ENCODE assay signal across 8 cellular contexts in the genomic region with DNA sequence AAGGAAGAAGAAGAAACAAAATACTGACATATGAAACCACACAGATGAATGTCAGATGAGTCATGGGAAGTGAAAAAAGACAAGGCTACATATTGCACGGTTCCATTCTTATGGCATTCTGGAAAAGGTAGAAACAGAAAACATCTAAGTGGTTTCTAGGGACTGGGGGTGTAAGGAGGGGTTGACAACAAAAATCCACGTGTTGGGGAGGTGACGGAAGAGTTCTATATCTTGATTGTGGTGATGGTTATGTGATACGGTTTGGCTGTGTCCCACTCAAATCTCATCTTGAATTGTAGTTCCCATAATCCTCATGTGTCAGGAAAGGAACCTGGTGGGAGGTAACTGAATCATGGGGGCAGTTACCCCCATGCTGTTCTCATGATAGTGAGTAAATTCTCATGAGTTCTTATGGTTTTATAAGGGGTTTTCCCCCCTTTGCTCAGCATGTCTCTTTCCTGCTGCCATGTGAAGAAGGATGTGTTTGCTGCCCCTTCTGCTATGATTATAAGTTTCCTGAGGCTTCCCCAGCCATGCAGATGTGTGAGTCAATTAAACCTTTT. TPM values are rescaled to one million over a fixed set of nuclear protein-coding genes. Genes with fewer than 3 reads are reported as not detected.
DNase-seq lines count a peak whose midpoint lies in the region; ATAC-seq and TF ChIP-seq lines count a peak whose summit lies in the region.

No MANE protein-coding gene starts in this region.

- no peaks in the 10 kb centered on the region for H3K9me2 ChIP-seq in Karpas-422 (replicated peaks; ENCODE audit: insufficient read depth, low read length)

- H2AFZ ChIP-seq in Karpas-422 (ENCODE audit: low read length) (no peak overlapping the region), neural progenitor cell (replicated peaks) (no peak overlapping the region)

- peak; percentile 20 for ATAC-seq in activated CD8-positive, alpha-beta T cell treated with anti-CD3 and anti-CD28 coated beads, Interleukin-2, amount 10 ng/mL, durations not matched to agents 7 days and 5 days

- peaks cover 9% of the 10 kb centered on the region for H3K36me3 Mint-ChIP-seq in activated CD8-positive, alpha-beta T cell treated with anti-CD3 and anti-CD28 coated beads, Interleukin-2, amount 10 ng/mL, durations not matched to agents 7 days and 5 days (ENCODE audit: low read depth)
- H3K36me3 Mint-ChIP-seq in immature natural killer cell (peaks cover 0 to 4% (median 0%) of the 10 kb centered on the region in 3 donors), neural progenitor cell (peaks cover 2% of the 10 kb centered on the region)

- H4K20me1 ChIP-seq in Karpas-422 (ENCODE audit: insufficient read depth, low read depth, low read length): no peaks in the 10 kb centered on the region
- H4K20me1 ChIP-seq in neural progenitor cell (ENCODE audit: low read depth): no peaks in the 10 kb centered on the region

- POLR2A ChIA-PET in activated CD8-positive, alpha-beta T cell treated with anti-CD3 and anti-CD28 coated beads, Interleukin-2, amount 10 ng/mL, durations not matched to agents 7 days and 5 days (lab: Charles Lee): no interaction called here

- no peak for TF ChIP-seq CTCF in HL-60 (IDR thresholded peaks at IDR 0.05; ENCODE audit: insufficient read depth, low read length)
- no peak for TF ChIP-seq CTCF in neural progenitor cell (IDR thresholded peaks at IDR 0.05)

- no peaks in the 10 kb centered on the region for H3K9me3 ChIP-seq in Karpas-422 (ENCODE audit: low read length)
- no peaks in the 10 kb centered on the region for H3K9me3 ChIP-seq in neural progenitor cell (ENCODE audit: low read depth)

- H3K27ac Mint-ChIP-seq in activated CD8-positive, alpha-beta T cell treated with anti-CD3 and anti-CD28 coated beads, Interleukin-2, amount 10 ng/mL, durations not matched to agents 7 days and 5 days: no peak overlapping the region
- H3K27ac Mint-ChIP-seq in immature natural killer cell (peak overlapping the region in 2 of 6 donors; percentile 44 to 51), neural progenitor cell (no peak overlapping the region)

- H3K27ac ChIP-seq in HL-60 (replicated peaks) (no peak overlapping the region), Karpas-422 (ENCODE audit: low read length) (no peak overlapping the region), neural progenitor cell (no peak overlapping the region)

- H3K27me3 Mint-ChIP-seq in activated CD8-positive, alpha-beta T cell treated with anti-CD3 and anti-CD28 coated beads, Interleukin-2, amount 10 ng/mL, durations not matched to agents 7 days and 5 days (ENCODE audit: low read depth): no peaks in the 10 kb centered on the region
- no peaks in the 10 kb centered on the region for H3K27me3 Mint-ChIP-seq in immature natural killer cell (ENCODE audit: low read depth in 3 of 3)
- no peaks in the 10 kb centered on the region for H3K27me3 Mint-ChIP-seq in neural progenitor cell (ENCODE audit: insufficient read depth, low read depth)

- H3K4me3 ChIP-seq in HL-60 (replicated peaks; ENCODE audit: insufficient read depth, low read length) (no peak overlapping the region), Karpas-422 (ENCODE audit: low read length) (no peak overlapping the region), neural progenitor cell (no peak overlapping the region)

- H3K27me3 ChIP-seq in HL-60 (ENCODE audit: insufficient read depth, poor library complexity, severe bottlenecking) (no peaks in the 10 kb centered on the region), Karpas-422 (ENCODE audit: low read length) (no peaks in the 10 kb centered on the region), neural progenitor cell (peaks cover 2% of the 10 kb centered on the region)

- H3K4me1 ChIP-seq in Karpas-422 (ENCODE audit: low read length) (no peaks in the 10 kb centered on the region), neural progenitor cell (no peaks in the 10 kb centered on the region)

- DNase-seq in AG08395 (ENCODE audit: low spot score): peak; percentile 72
- peak; percentile 10 to 21 for DNase-seq in HL-60 (ENCODE audit: low read depth in 1 of 2, low spot score in 1 of 2)
- DNase-seq in activated CD8-positive, alpha-beta T cell treated with anti-CD3 and anti-CD28 coated beads, Interleukin-2, amount 10 ng/mL, durations not matched to agents 7 days and 5 days: peak; percentile 46
- peak in 2 of 3 donors; percentile 18 to 21 for DNase-seq in immature natural killer cell
- no peak for DNase-seq in hypothalamus (lab: John Stamatoyannopoulos, UW)
- DNase-seq in Karpas-422: no peak
- DNase-seq in GM19238 (ENCODE audit: insufficient read length, low spot score): no peak
- no peak for DNase-seq in neural progenitor cell (ENCODE audit: low spot score)

- no peak overlapping the region for H3K4me2 ChIP-seq in Karpas-422 (ENCODE audit: low read depth, low read length, poor library complexity, severe bottlenecking)
- no peak overlapping the region for H3K4me2 ChIP-seq in neural progenitor cell

- peaks cover 16% of the 10 kb centered on the region for H3K4me1 Mint-ChIP-seq in activated CD8-positive, alpha-beta T cell treated with anti-CD3 and anti-CD28 coated beads, Interleukin-2, amount 10 ng/mL, durations not matched to agents 7 days and 5 days (ENCODE audit: low read depth)
- H3K4me1 Mint-ChIP-seq in immature natural killer cell: peaks cover 13% of the 10 kb centered on the region in 2 donors
- peaks cover 6% of the 10 kb centered on the region for H3K4me1 Mint-ChIP-seq in neural progenitor cell

- CTCF ChIA-PET in activated CD8-positive, alpha-beta T cell treated with anti-CD3 and anti-CD28 coated beads, Interleukin-2, amount 10 ng/mL, durations not matched to agents 7 days and 5 days (lab: Charles Lee): no interaction called here

- no peak overlapping the region for H3K4me3 Mint-ChIP-seq in activated CD8-positive, alpha-beta T cell treated with anti-CD3 and anti-CD28 coated beads, Interleukin-2, amount 10 ng/mL, durations not matched to agents 7 days and 5 days
- H3K4me3 Mint-ChIP-seq in immature natural killer cell: peak overlapping the region in 1 of 5 donors; percentile 13
- no peak overlapping the region for H3K4me3 Mint-ChIP-seq in neural progenitor cell

- no peaks in the 10 kb centered on the region for H3F3A ChIP-seq in neural progenitor cell (ENCODE audit: low read depth)

- H3K9me3 Mint-ChIP-seq in activated CD8-positive, alpha-beta T cell treated with anti-CD3 and anti-CD28 coated beads, Interleukin-2, amount 10 ng/mL, durations not matched to agents 7 days and 5 days (ENCODE audit: insufficient read depth): no peaks in the 10 kb centered on the region
- H3K9me3 Mint-ChIP-seq in immature natural killer cell (no peaks in the 10 kb centered on the region), neural progenitor cell (no peaks in the 10 kb centered on the region)

- H3K9ac ChIP-seq in Karpas-422 (ENCODE audit: low read length) (no peak overlapping the region), neural progenitor cell (no peak overlapping the region)

- H3K36me3 ChIP-seq in Karpas-422 (ENCODE audit: insufficient read depth, low read length): no peaks in the 10 kb centered on the region
- H3K36me3 ChIP-seq in neural progenitor cell: no peaks in the 10 kb centered on the region

- H3K79me2 ChIP-seq in Karpas-422 (ENCODE audit: low read length) (no peaks in the 10 kb centered on the region), neural progenitor cell (ENCODE audit: low read depth) (no peaks in the 10 kb centered on the region)

RNA-seq across cellular contexts. Expression of gene ARFGAP3, which starts 6.4 kb away (rescaled TPM):
- 10 to 100 TPM; 35.8 to 36.7 TPM for total RNA-seq in activated CD8-positive, alpha-beta T cell treated with anti-CD3 and anti-CD28 coated beads, Interleukin-2, amount 10 ng/mL, durations not matched to agents 7 days and 5 days
- polyA plus RNA-seq in immature natural killer cell: 10 to 100 TPM; 58.3 to 63.7 (median 60.6) TPM
- total RNA-seq in Karpas-422 (2014; rRNA removed; shearing (Covaris generic); ENCODE audit: low replicate concordance): 20.0 and 26.1 TPM in 2 replicates
- total RNA-seq in neural progenitor cell (ENCODE audit: low replicate concordance): 41.3 and 53.9 TPM in 2 replicates

Comparison
In these comparisons a context has a peak if more than half of its experiments do, and no peak if none do; other contexts are left out.
1. DNase-seq: peak in AG08395 (single experiment), HL-60 (2 of 2), activated CD8-positive, alpha-beta T cell treated with anti-CD3 and anti-CD28 coated beads, Interleukin-2, amount 10 ng/mL, durations not matched to agents 7 days and 5 days (single experiment) and immature natural killer cell (2 of 3); none in hypothalamus (0 of 51), Karpas-422 (single experiment), GM19238 (single experiment) and neural progenitor cell (single experiment).